Comparison of ENCODE assay signal across 12 cellular contexts in the genomic region with DNA sequence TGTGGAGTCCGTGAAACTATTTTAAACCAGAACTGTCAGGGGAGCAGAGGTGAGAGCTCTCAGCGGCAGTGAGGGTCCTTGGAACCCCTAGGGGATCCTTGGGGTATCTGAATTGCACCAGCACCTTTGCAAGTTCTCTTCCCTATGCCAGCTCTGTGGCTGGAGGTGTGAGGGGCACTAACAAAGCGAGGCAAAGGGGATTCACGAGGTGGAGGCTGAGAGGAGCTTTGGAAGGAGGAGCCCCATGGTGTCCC. TPM values are rescaled to one million over a fixed set of nuclear protein-coding genes. Genes with fewer than 3 reads are reported as not detected.
DNase-seq lines count a peak whose midpoint lies in the region; FAIRE-seq and TF ChIP-seq lines count a peak whose summit lies in the region.
"Had no signal": no experiment of that assay in that cellular context is flagged by ENCODE, and none has a peak within 500 bp of the region (broad histone marks: within the 10 kb centered on the region; RNA-seq: fewer than 3 reads in every experiment).

No MANE protein-coding gene starts in this region.

- H3K27me3 ChIP-seq in liver (ENCODE audit: control insufficient read depth in 4 of 4, insufficient read depth in 4 of 4, low read length in 3 of 4), result no peaks in the 10 kb centered on the region
- H3K27me3 ChIP-seq in suprapubic skin, result no peaks in the 10 kb centered on the region

- H3K4me1 ChIP-seq in liver (ENCODE audit: control insufficient read depth in 4 of 4, insufficient read depth in 4 of 4, low read length in 3 of 4), result peaks cover 2 to 28% (median 18%) of the 10 kb centered on the region in 4 donors
- peaks cover 54% of the 10 kb centered on the region for H3K4me1 ChIP-seq in suprapubic skin

- H3K9me3 Mint-ChIP-seq in activated T-helper 1 cell treated with anti-CD3 and anti-CD28 coated beads, Interleukin-12 subunit alpha, Interleukin-12 subunit beta, Interleukin-2, Interleukin-4 antibody, amounts not matched to agents 30 ng/mL and 10 ng/mL and 1 ng/mL, durations not matched to agents 14 hours and 24 hours and 36 hours, result peaks cover 1% of the 10 kb centered on the region

- H3K4me3 ChIP-seq in liver (ENCODE audit: low read depth in 1 of 3, low read length in 3 of 3) (no peak overlapping the region), suprapubic skin (no peak overlapping the region)
- H3K4me3 ChIP-seq: lung had no signal

- no peak overlapping the region for H3K4me3 Mint-ChIP-seq in activated T-helper 1 cell treated with anti-CD3 and anti-CD28 coated beads, Interleukin-12 subunit alpha, Interleukin-12 subunit beta, Interleukin-2, Interleukin-4 antibody, amounts not matched to agents 30 ng/mL and 10 ng/mL and 1 ng/mL, durations not matched to agents 14 hours and 24 hours and 36 hours

- no peak for FAIRE-seq in D721Med (lab: Jason Lieb, UNC)

- H3K36me3 Mint-ChIP-seq in activated T-helper 1 cell treated with anti-CD3 and anti-CD28 coated beads, Interleukin-12 subunit alpha, Interleukin-12 subunit beta, Interleukin-2, Interleukin-4 antibody, amounts not matched to agents 30 ng/mL and 10 ng/mL and 1 ng/mL, durations not matched to agents 14 hours and 24 hours and 36 hours (ENCODE audit: low read depth), result peaks cover 45% of the 10 kb centered on the region

- H3K9ac ChIP-seq in liver (ENCODE audit: low read depth in 1 of 2, low read length in 2 of 2), result no peak overlapping the region

- H3K9me3 ChIP-seq in liver (ENCODE audit: control insufficient read depth in 4 of 4, low read length in 3 of 4) (no peaks in the 10 kb centered on the region), suprapubic skin (no peaks in the 10 kb centered on the region)

- TF ChIP-seq EP300 in suprapubic skin (IDR thresholded peaks at IDR 0.05), result no peak

- H3K36me3 ChIP-seq in liver (ENCODE audit: control insufficient read depth in 4 of 4, insufficient read depth in 3 of 4, low read depth in 1 of 4, low read length in 3 of 4) (peaks cover 0 to 2% (median 0%) of the 10 kb centered on the region in 4 donors), suprapubic skin (no peaks in the 10 kb centered on the region)

- 85% methylated on average over 4 of the region's 4 CpGs for WGBS in liver
- WGBS in suprapubic skin, result 57% methylated on average over 4 of the region's 4 CpGs

- peak overlapping the region; percentile 11 to 51 for H3K27ac ChIP-seq in liver (ENCODE audit: low read depth in 1 of 2, low read length in 2 of 2)
- peak overlapping the region; percentile 74 for H3K27ac ChIP-seq in suprapubic skin
- H3K27ac ChIP-seq: epithelial cell of prostate had no signal

- intact Hi-C loops in activated T-helper 1 cell treated with anti-CD3 and anti-CD28 coated beads, Interleukin-12 subunit alpha, Interleukin-12 subunit beta, Interleukin-2, Interleukin-4 antibody, amounts not matched to agents 30 ng/mL and 10 ng/mL and 1 ng/mL, durations not matched to agents 14 hours and 24 hours and 36 hours (cut with micrococcal nuclease), result no loop called here

- no peak for TF ChIP-seq CTCF in liver (IDR thresholded peaks at IDR 0.05; ENCODE audit: low read depth, low read length, missing input control)
- TF ChIP-seq CTCF in suprapubic skin (IDR thresholded peaks at IDR 0.05), result no peak
- no peak for TF ChIP-seq CTCF in D721Med (IDR thresholded peaks at IDR 0.05; ENCODE audit: insufficient read depth, missing control alignments)
- TF ChIP-seq CTCF in GM10266 (IDR thresholded peaks at IDR 0.05; ENCODE audit: control insufficient read depth, insufficient read depth, low read depth, missing control alignments), result no peak

- H3K27ac Mint-ChIP-seq in activated T-helper 1 cell treated with anti-CD3 and anti-CD28 coated beads, Interleukin-12 subunit alpha, Interleukin-12 subunit beta, Interleukin-2, Interleukin-4 antibody, amounts not matched to agents 30 ng/mL and 10 ng/mL and 1 ng/mL, durations not matched to agents 14 hours and 24 hours and 36 hours, result peak overlapping the region; percentile 69

- H3K27me3 Mint-ChIP-seq in activated T-helper 1 cell treated with anti-CD3 and anti-CD28 coated beads, Interleukin-12 subunit alpha, Interleukin-12 subunit beta, Interleukin-2, Interleukin-4 antibody, amounts not matched to agents 30 ng/mL and 10 ng/mL and 1 ng/mL, durations not matched to agents 14 hours and 24 hours and 36 hours (ENCODE audit: insufficient read depth), result no peaks in the 10 kb centered on the region

- H3K4me1 Mint-ChIP-seq in activated T-helper 1 cell treated with anti-CD3 and anti-CD28 coated beads, Interleukin-12 subunit alpha, Interleukin-12 subunit beta, Interleukin-2, Interleukin-4 antibody, amounts not matched to agents 30 ng/mL and 10 ng/mL and 1 ng/mL, durations not matched to agents 14 hours and 24 hours and 36 hours (ENCODE audit: low read depth), result peaks cover 55% of the 10 kb centered on the region

- no peak for TF ChIP-seq POLR2A in suprapubic skin (IDR thresholded peaks at IDR 0.05)

- TF ChIP-seq RAD21 in liver (IDR thresholded peaks at IDR 0.05), result no peak

- DNase-seq in activated effector memory CD4-positive, alpha-beta T cell treated with anti-CD3 and anti-CD28 coated beads, Interleukin-2, amount 50 U/mL, for 16 hours, result peak; percentile 38
- no peak for DNase-seq in activated effector memory CD4-positive, alpha-beta T cell treated with Interleukin-2 at 50 U/mL for 16 hours
- DNase-seq in activated T-helper 1 cell treated with anti-CD3 and anti-CD28 coated beads, Interleukin-12 subunit alpha, Interleukin-12 subunit beta, Interleukin-2, Interleukin-4 antibody, amounts not matched to agents 30 ng/mL and 10 ng/mL and 1 ng/mL, durations not matched to agents 14 hours and 24 hours and 36 hours (ENCODE audit: low spot score), result no peak
- DNase-seq in suprapubic skin (ENCODE audit: low spot score in 2 of 2) (no peak), D721Med (ENCODE audit: insufficient read length, low spot score) (no peak), DMS79 (lab: John Stamatoyannopoulos, UW) (no peak), GM10266 (ENCODE audit: extremely low spot score) (no peak)
- DNase-seq: NCI-H187, SHP77 treated with DMSO at 0.1 percent for 48 hours had no signal

TF ChIP-seq in liver, 16 proteins besides CTCF, POLR2A, EP300 and RAD21:
- TF ChIP-seq HNF4G (IDR thresholded peaks at IDR 0.05), result no peak
- TF ChIP-seq, protein P1, sequence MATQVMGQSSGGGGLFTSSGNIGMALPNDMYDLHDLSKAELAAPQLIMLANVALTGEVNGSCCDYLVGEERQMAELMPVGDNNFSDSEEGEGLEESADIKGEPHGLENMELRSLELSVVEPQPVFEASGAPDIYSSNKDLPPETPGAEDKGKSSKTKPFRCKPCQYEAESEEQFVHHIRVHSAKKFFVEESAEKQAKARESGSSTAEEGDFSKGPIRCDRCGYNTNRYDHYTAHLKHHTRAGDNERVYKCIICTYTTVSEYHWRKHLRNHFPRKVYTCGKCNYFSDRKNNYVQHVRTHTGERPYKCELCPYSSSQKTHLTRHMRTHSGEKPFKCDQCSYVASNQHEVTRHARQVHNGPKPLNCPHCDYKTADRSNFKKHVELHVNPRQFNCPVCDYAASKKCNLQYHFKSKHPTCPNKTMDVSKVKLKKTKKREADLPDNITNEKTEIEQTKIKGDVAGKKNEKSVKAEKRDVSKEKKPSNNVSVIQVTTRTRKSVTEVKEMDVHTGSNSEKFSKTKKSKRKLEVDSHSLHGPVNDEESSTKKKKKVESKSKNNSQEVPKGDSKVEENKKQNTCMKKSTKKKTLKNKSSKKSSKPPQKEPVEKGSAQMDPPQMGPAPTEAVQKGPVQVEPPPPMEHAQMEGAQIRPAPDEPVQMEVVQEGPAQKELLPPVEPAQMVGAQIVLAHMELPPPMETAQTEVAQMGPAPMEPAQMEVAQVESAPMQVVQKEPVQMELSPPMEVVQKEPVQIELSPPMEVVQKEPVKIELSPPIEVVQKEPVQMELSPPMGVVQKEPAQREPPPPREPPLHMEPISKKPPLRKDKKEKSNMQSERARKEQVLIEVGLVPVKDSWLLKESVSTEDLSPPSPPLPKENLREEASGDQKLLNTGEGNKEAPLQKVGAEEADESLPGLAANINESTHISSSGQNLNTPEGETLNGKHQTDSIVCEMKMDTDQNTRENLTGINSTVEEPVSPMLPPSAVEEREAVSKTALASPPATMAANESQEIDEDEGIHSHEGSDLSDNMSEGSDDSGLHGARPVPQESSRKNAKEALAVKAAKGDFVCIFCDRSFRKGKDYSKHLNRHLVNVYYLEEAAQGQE (IDR thresholded peaks at IDR 0.05), result no peak
- no peak for TF ChIP-seq FOXA2 (IDR thresholded peaks at IDR 0.05)
- no peak for TF ChIP-seq JUND (IDR thresholded peaks at IDR 0.05)
- no peak for TF ChIP-seq EGR1 (IDR thresholded peaks at IDR 0.05; ENCODE audit: low read depth in 2 of 2)
- TF ChIP-seq NR2F2 (IDR thresholded peaks at IDR 0.05), result no peak
- TF ChIP-seq, protein P2, sequence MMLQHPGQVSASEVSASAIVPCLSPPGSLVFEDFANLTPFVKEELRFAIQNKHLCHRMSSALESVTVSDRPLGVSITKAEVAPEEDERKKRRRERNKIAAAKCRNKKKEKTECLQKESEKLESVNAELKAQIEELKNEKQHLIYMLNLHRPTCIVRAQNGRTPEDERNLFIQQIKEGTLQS (IDR thresholded peaks at IDR 0.05), result no peak
- TF ChIP-seq GABPA (IDR thresholded peaks at IDR 0.05 in 1 of 2, conservative IDR thresholded peaks at IDR 0.05 in 1 of 2), result no peak
- no peak for TF ChIP-seq RXRA (IDR thresholded peaks at IDR 0.05)
TF ChIP-seq in liver: peak in this region for 0.

RNA-seq across cellular contexts. Expression of a gene that starts 49.5 kb away (rescaled TPM):
- total RNA-seq in activated T-helper 1 cell treated with anti-CD3 and anti-CD28 coated beads, Interleukin-12 subunit alpha, Interleukin-12 subunit beta, Interleukin-2, Interleukin-4 antibody, amounts not matched to agents 30 ng/mL and 10 ng/mL and 1 ng/mL, durations not matched to agents 14 hours and 24 hours and 36 hours, result 29.0 and 31.2 TPM in 2 replicates
- total RNA-seq in liver, result 1 to 10 TPM; 3.5 to 8.9 TPM
- 1 to 10 TPM; 2.4 to 3.0 TPM for polyA plus RNA-seq in liver
- 10 to 100 TPM in 1 of 4 donors, 1 to 10 TPM in 3; 4.3 to 10.7 (median 6.8) TPM for total RNA-seq in suprapubic skin
